Comparison of ENCODE assay signal across 14 cellular contexts in the genomic region with DNA sequence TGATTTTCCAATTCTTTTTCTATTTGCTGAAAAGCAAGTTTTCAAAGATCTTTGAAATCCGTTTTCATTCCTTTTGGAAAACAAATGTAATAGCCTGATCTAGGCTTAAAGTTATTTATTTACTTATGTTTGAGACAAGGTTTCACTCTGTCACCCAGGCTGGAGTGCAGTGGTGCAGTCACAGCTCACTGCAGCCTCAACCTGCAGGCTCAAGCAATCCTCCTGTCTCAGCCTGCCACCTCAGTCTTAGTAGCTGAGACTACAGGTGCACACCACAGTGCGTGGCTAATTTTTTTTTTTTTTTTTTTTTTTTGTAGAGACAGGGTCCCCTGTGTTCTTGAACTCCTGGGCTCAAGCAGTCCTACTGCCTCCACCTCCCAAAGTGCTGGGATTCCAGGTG. TPM values are rescaled to one million over a fixed set of nuclear protein-coding genes. Genes with fewer than 3 reads are reported as not detected.
DNase-seq lines count a peak whose midpoint lies in the region; ATAC-seq, FAIRE-seq and TF ChIP-seq lines count a peak whose summit lies in the region.
"Had no signal": no experiment of that assay in that cellular context is flagged by ENCODE, and none has a peak within 500 bp of the region (broad histone marks: within the 10 kb centered on the region; RNA-seq: fewer than 3 reads in every experiment).

No MANE protein-coding gene starts in this region.

- H3K4me3 Mint-ChIP-seq in stimulated activated memory B cell treated with anti-CD40 and anti-IgM and Interleukin-4, amounts not matched to agents 10 μg/mL and 1 μg/mL and 100 μg/mL, for 72 hours: no peak overlapping the region

- no peak for DNase-seq in GM12892 (ENCODE audit: insufficient read length)
- peak; percentile 72 for DNase-seq in MM.1S
- no peak for DNase-seq in RKO (ENCODE audit: low spot score)
- no peak for DNase-seq in AML-193 (lab: John Stamatoyannopoulos, UW)
- DNase-seq: activated CD8-positive, alpha-beta memory T cell treated with anti-CD3 and anti-CD28 coated beads, Interleukin-2, amount 50 U/mL, for 48 hours; EL; SHP77 treated with DMSO at 0.1 percent for 48 hours; trophoblast cell had no signal

- H3K27me3 ChIP-seq in MM.1S (replicated peaks; ENCODE audit: insufficient read depth, low read length): no peaks in the 10 kb centered on the region

- H3K4me1 ChIP-seq in MM.1S (ENCODE audit: low read length): peaks cover 13% of the 10 kb centered on the region

- peaks cover 85% of the 10 kb centered on the region for H3K79me2 ChIP-seq in MM.1S (ENCODE audit: low read length)

- H3K36me3 ChIP-seq in MM.1S (replicated peaks; ENCODE audit: insufficient read depth, low read length): no peaks in the 10 kb centered on the region

- H3F3A ChIP-seq in MM.1S (ENCODE audit: insufficient read depth, low read length): peaks cover 3% of the 10 kb centered on the region

- no peaks in the 10 kb centered on the region for H3K27me3 Mint-ChIP-seq in stimulated activated memory B cell treated with anti-CD40 and anti-IgM and Interleukin-4, amounts not matched to agents 10 μg/mL and 1 μg/mL and 100 μg/mL, for 72 hours

- FAIRE-seq in GM12892 (lab: Jason Lieb, UNC): peak; percentile 80
- FAIRE-seq: islet of Langerhans had no signal

- ATAC-seq in GM19397 (IDR thresholded peaks at IDR 0.05; ENCODE audit: unreplicated experiment): peak; percentile 26
- ATAC-seq in HG02870 (IDR thresholded peaks at IDR 0.05; ENCODE audit: unreplicated experiment): peak; percentile 38
- ATAC-seq in HG03045 (IDR thresholded peaks at IDR 0.05; ENCODE audit: unreplicated experiment): no peak
- ATAC-seq in stimulated activated memory B cell treated with anti-CD40 and anti-IgM and Interleukin-4, amounts not matched to agents 10 μg/mL and 1 μg/mL and 100 μg/mL, for 72 hours: no peak

- no peak overlapping the region for H3K9ac ChIP-seq in MM.1S (ENCODE audit: low read length)

- no peaks in the 10 kb centered on the region for H3K9me3 Mint-ChIP-seq in stimulated activated memory B cell treated with anti-CD40 and anti-IgM and Interleukin-4, amounts not matched to agents 10 μg/mL and 1 μg/mL and 100 μg/mL, for 72 hours

- H3K9me3 ChIP-seq in MM.1S (replicated peaks; ENCODE audit: insufficient read depth, low read length): no peaks in the 10 kb centered on the region

- H4K20me1 ChIP-seq in MM.1S (ENCODE audit: insufficient read depth, low read length): no peaks in the 10 kb centered on the region

- peaks cover 5% of the 10 kb centered on the region for H3K36me3 Mint-ChIP-seq in stimulated activated memory B cell treated with anti-CD40 and anti-IgM and Interleukin-4, amounts not matched to agents 10 μg/mL and 1 μg/mL and 100 μg/mL, for 72 hours

- H2AFZ ChIP-seq in MM.1S (ENCODE audit: low read length): no peak overlapping the region

- no peak overlapping the region for H3K27ac Mint-ChIP-seq in stimulated activated memory B cell treated with anti-CD40 and anti-IgM and Interleukin-4, amounts not matched to agents 10 μg/mL and 1 μg/mL and 100 μg/mL, for 72 hours

- no peaks in the 10 kb centered on the region for H3K9me2 ChIP-seq in MM.1S (replicated peaks; ENCODE audit: insufficient read depth, low read length)

- no peak overlapping the region for H3K27ac ChIP-seq in MM.1S (ENCODE audit: low read length)
- H3K27ac ChIP-seq: HL-60 had no signal

- TF ChIP-seq CTCF in MM.1S (IDR thresholded peaks at IDR 0.05; ENCODE audit: low read length): no peak

- H3K4me2 ChIP-seq in MM.1S (ENCODE audit: low read depth, low read length): no peak overlapping the region

- no peak for TF ChIP-seq POLR2A in GM12892 (IDR thresholded peaks at IDR 0.05; ENCODE audit: low read depth, low read length)

- peaks cover 50% of the 10 kb centered on the region for H3K4me1 Mint-ChIP-seq in stimulated activated memory B cell treated with anti-CD40 and anti-IgM and Interleukin-4, amounts not matched to agents 10 μg/mL and 1 μg/mL and 100 μg/mL, for 72 hours

- H3K4me3 ChIP-seq in MM.1S (ENCODE audit: low read length): no peak overlapping the region

RNA-seq across cellular contexts. Expression of a gene that starts 4.6 kb away (rescaled TPM):
- 61.1 TPM for polyA plus RNA-seq in GM12892 (2012; ENCODE audit: missing spikeins)

Comparison
In these comparisons a context has a peak if more than half of its experiments do, and no peak if none do; other contexts are left out.
1. ATAC-seq: peak in GM19397 (single experiment) and HG02870 (single experiment); none in HG03045 (single experiment) and stimulated activated memory B cell treated with anti-CD40 and anti-IgM and Interleukin-4, amounts not matched to agents 10 μg/mL and 1 μg/mL and 100 μg/mL, for 72 hours (single experiment).